ENCODE assay signal across 11 cellular contexts in genomic region chr14:49982522-49982951, GRCh38.
DNase-seq lines count a peak whose midpoint lies in the region; ATAC-seq and TF ChIP-seq lines count a peak whose summit lies in the region.
"Had no signal": no experiment of that assay in that cellular context is flagged by ENCODE, and none has a peak within 500 bp of the region (broad histone marks: within the 10 kb centered on the region; RNA-seq: fewer than 3 reads in every experiment).

No MANE protein-coding gene starts in this region.

- TF ChIP-seq CTCF in AG10803 (conservative IDR thresholded peaks at IDR 0.05; ENCODE audit: low read length) (no peak), omental fat pad (IDR thresholded peaks at IDR 0.05) (no peak)

- ATAC-seq in omental fat pad (ENCODE audit: low FRiP score): peak; percentile 45
- ATAC-seq in GM21529 (IDR thresholded peaks at IDR 0.05; ENCODE audit: unreplicated experiment): no peak
- ATAC-seq in HG02623 (IDR thresholded peaks at IDR 0.05; ENCODE audit: unreplicated experiment): no peak

- no peak overlapping the region for H3K4me3 ChIP-seq in AG10803 (ENCODE audit: low read length)
- H3K4me3 ChIP-seq: cardiac muscle cell, neural progenitor cell, transverse colon had no signal

- DNase-seq in AG10803 (ENCODE audit: low read depth) (peak; percentile 93), M059J (ENCODE audit: low read depth) (peak; percentile 78), dermis microvascular lymphatic vessel endothelial cell (ENCODE audit: low read depth in 2 of 2) (peak; percentile 70 to 73), omental fat pad (ENCODE audit: low spot score) (no peak), middle frontal gyrus (ENCODE audit: extremely low spot score, low spot score) (no peak)
- no peak for DNase-seq in activated CD4-positive, CD25-positive, alpha-beta regulatory T cell treated with anti-CD3 and anti-CD28 coated beads, Interleukin-2, amount 50 U/mL, for 72 hours
- DNase-seq: transverse colon had no signal

Comparison
In these comparisons a context has a peak if more than half of its experiments do, and no peak if none do; other contexts are left out.
1. DNase-seq: peak in AG10803 (single experiment), M059J (single experiment) and dermis microvascular lymphatic vessel endothelial cell (2 of 2); none in omental fat pad (single experiment), middle frontal gyrus (single experiment) and activated CD4-positive, CD25-positive, alpha-beta regulatory T cell treated with anti-CD3 and anti-CD28 coated beads, Interleukin-2, amount 50 U/mL, for 72 hours (single experiment).